Comparison of ENCODE assay signal across 18 cellular contexts in genomic region chr22:28793976-28794584, GRCh38. TPM values are rescaled to one million over a fixed set of nuclear protein-coding genes. Genes with fewer than 3 reads are reported as not detected.
DNase-seq lines count a peak whose midpoint lies in the region; ATAC-seq and TF ChIP-seq lines count a peak whose summit lies in the region.
"Had no signal": no experiment of that assay in that cellular context is flagged by ENCODE, and none has a peak within 500 bp of the region (broad histone marks: within the 10 kb centered on the region; RNA-seq: fewer than 3 reads in every experiment).

No MANE protein-coding gene starts in this region.

- peak overlapping the region; percentile 71 for H3K27ac Mint-ChIP-seq in MCF 10A (ENCODE audit: low read depth, unreplicated experiment)
- H3K27ac Mint-ChIP-seq in endothelial cell (ENCODE audit: unreplicated experiment) = no peak overlapping the region

- dilution Hi-C loops in mammary epithelial cell (cut with HindIII; ENCODE audit: low sequenced_read_pairs) = no loop called here

- BruUV-seq in MCF 10A (replicated peaks; lab: Mats Ljungman, UMichigan) (no TSS peak), mammary epithelial cell (replicated peaks; lab: Mats Ljungman, UMichigan) (no TSS peak)

- no peaks in the 10 kb centered on the region for H3K27me3 Mint-ChIP-seq in MCF 10A (ENCODE audit: insufficient read depth, unreplicated experiment)
- H3K27me3 Mint-ChIP-seq in endothelial cell (ENCODE audit: unreplicated experiment) = no peaks in the 10 kb centered on the region

- no peak for TF ChIP-seq EP300 in stomach (IDR thresholded peaks at IDR 0.05)

- TF ChIP-seq POLR2A in stomach (IDR thresholded peaks at IDR 0.05) = no peak

- intact Hi-C loops in MCF 10A (cut with micrococcal nuclease) = no loop called here
- intact Hi-C loops in mammary epithelial cell (cut with micrococcal nuclease) = loop anchor here (5.0 kb wide), 1 partner anchor 52 kb away; the partner anchor contains the start of genes CHEK2 and HSCB
- intact Hi-C loops in stomach (cut with DNase I; ENCODE audit: low total_unique reads) = no loop called here

- no peak for TF ChIP-seq CTCF in MCF 10A (IDR thresholded peaks at IDR 0.05; ENCODE audit: unreplicated experiment)
- TF ChIP-seq CTCF in mammary epithelial cell (conservative IDR thresholded peaks at IDR 0.05 in 1 of 2, IDR thresholded peaks at IDR 0.05 in 1 of 2; ENCODE audit: extremely low read depth in 1 of 2, insufficient read depth in 1 of 2, low read depth in 1 of 2, low read length in 2 of 2) = no peak
- no peak for TF ChIP-seq CTCF in OCI-LY3 (IDR thresholded peaks at IDR 0.05; ENCODE audit: low read depth, low read length)
- TF ChIP-seq CTCF in endothelial cell (IDR thresholded peaks at IDR 0.05; ENCODE audit: unreplicated experiment) = no peak
- no peak for TF ChIP-seq CTCF in stomach (IDR thresholded peaks at IDR 0.05)

- H3K9ac ChIP-seq in mammary epithelial cell (ENCODE audit: insufficient read depth, low read length) (no peak overlapping the region), OCI-LY3 (ENCODE audit: low read length) (no peak overlapping the region)

- peaks cover 80% of the 10 kb centered on the region for H3K36me3 Mint-ChIP-seq in MCF 10A (ENCODE audit: insufficient read depth, unreplicated experiment)
- H3K36me3 Mint-ChIP-seq in endothelial cell (ENCODE audit: low read depth, unreplicated experiment) = peaks cover 22% of the 10 kb centered on the region

- H3K4me1 ChIP-seq in mammary epithelial cell (ENCODE audit: insufficient read depth, low read length) (peaks cover 6% of the 10 kb centered on the region), OCI-LY3 (ENCODE audit: low read length) (peaks cover 76% of the 10 kb centered on the region), stomach (peaks cover 43 to 86% (median 67%) of the 10 kb centered on the region in 4 donors)

- H3K4me1 Mint-ChIP-seq in MCF 10A (ENCODE audit: insufficient read depth, unreplicated experiment) (peaks cover 4% of the 10 kb centered on the region), endothelial cell (ENCODE audit: unreplicated experiment) (peaks cover 15% of the 10 kb centered on the region)

- no peak overlapping the region for H3K27ac ChIP-seq in mammary epithelial cell (ENCODE audit: insufficient read depth, low read depth, low read length)
- 0 out of 2 replicates have a peak overlapping the region, but pooled peaks have one; percentile 2 for H3K27ac ChIP-seq in OCI-LY3 (ENCODE audit: low read length)
- peak overlapping the region in 4 of 5 donors; percentile 100 for H3K27ac ChIP-seq in stomach
- H3K27ac ChIP-seq: epithelial cell of prostate, testis had no signal

- ATAC-seq in GM19463 (IDR thresholded peaks at IDR 0.05; ENCODE audit: unreplicated experiment) (no peak), HG03439 (IDR thresholded peaks at IDR 0.05; ENCODE audit: unreplicated experiment) (no peak)
- ATAC-seq: sciatic nerve had no signal

- no peaks in the 10 kb centered on the region for H3K9me3 Mint-ChIP-seq in MCF 10A (ENCODE audit: unreplicated experiment)
- H3K9me3 Mint-ChIP-seq in endothelial cell (ENCODE audit: unreplicated experiment) = no peaks in the 10 kb centered on the region

- H3K4me3 Mint-ChIP-seq in MCF 10A (ENCODE audit: unreplicated experiment) = no peak overlapping the region
- H3K4me3 Mint-ChIP-seq in endothelial cell (ENCODE audit: unreplicated experiment) = peak overlapping the region; percentile 1

- H3K27me3 ChIP-seq in mammary epithelial cell (ENCODE audit: insufficient read depth, low read length) = no peaks in the 10 kb centered on the region
- H3K27me3 ChIP-seq in OCI-LY3 (ENCODE audit: low read depth, low read length) = no peaks in the 10 kb centered on the region
- H3K27me3 ChIP-seq in stomach = no peaks in the 10 kb centered on the region
- H3K27me3 ChIP-seq: testis had no signal

- H2AFZ ChIP-seq in mammary epithelial cell (ENCODE audit: low read depth, low read length) (no peak overlapping the region), OCI-LY3 (ENCODE audit: low read depth, low read length) (no peak overlapping the region)

- CTCF ChIA-PET in MCF 10A (lab: Yijun Ruan, JAX) = interaction anchor here (0.6 to 0.7 kb wide), 2 partner anchors 12 to 452 kb away, joined by 3 read pairs; no protein-coding TSS in a partner anchor
- CTCF ChIA-PET in mammary epithelial cell (lab: Charles Lee; ENCODE audit: low non-redundant PET) = no interaction called here

- POLR2A ChIA-PET in MCF 10A (lab: Yijun Ruan, JAX) = interaction anchor here (1.2 to 8.1 kb wide), 2 partner anchors 8 to 22 kb away, joined by 4 to 61 read pairs; partner anchors contain the start of gene CCDC117

- H3K4me3 ChIP-seq in mammary epithelial cell (replicated peaks in 1 of 3; ENCODE audit: insufficient read depth in 1 of 3, low read depth in 2 of 3, low read length in 3 of 3) (no peak overlapping the region), OCI-LY3 (ENCODE audit: low read length) (no peak overlapping the region), stomach (peak overlapping the region in 1 of 4 donors; percentile 77)
- H3K4me3 ChIP-seq: testis had no signal

- H4K20me1 ChIP-seq in mammary epithelial cell (ENCODE audit: insufficient read depth, low read length) = peaks cover 3% of the 10 kb centered on the region
- H4K20me1 ChIP-seq in OCI-LY3 (ENCODE audit: insufficient read depth, low read length) = peaks cover 53% of the 10 kb centered on the region

- H3K9me3 ChIP-seq in mammary epithelial cell (replicated peaks; ENCODE audit: insufficient read depth, low read length) (no peaks in the 10 kb centered on the region), OCI-LY3 (ENCODE audit: insufficient read depth, low read length) (no peaks in the 10 kb centered on the region), stomach (no peaks in the 10 kb centered on the region)
- H3K9me3 ChIP-seq: testis had no signal

- in situ Hi-C loops in mammary epithelial cell (cut with MboI; ENCODE audit: low sequenced_read_pairs in 2 of 2) = no loop called here

- H3K4me2 ChIP-seq in mammary epithelial cell (ENCODE audit: insufficient read depth, low read depth, low read length) (no peak overlapping the region), OCI-LY3 (ENCODE audit: low read length) (no peak overlapping the region)

- DNase-seq in MCF 10A (ENCODE audit: unreplicated experiment) (no peak), mammary epithelial cell (no peak), endothelial cell (ENCODE audit: low spot score) (no peak), stomach (no peak), NCI-H82 treated with DMSO at 0.1 percent for 48 hours (lab: John Stamatoyannopoulos, UW; ENCODE audit: unreplicated experiment) (no peak)
- DNase-seq: AML-193, GOT3, mesendoderm, MV-4-11, NCI-H2029 treated with DMSO at 0.1 percent for 48 hours, nucleus accumbens, SW 1271, testis had no signal

- H3K79me2 ChIP-seq in mammary epithelial cell (ENCODE audit: insufficient read depth, low read length) (peaks cover 52% of the 10 kb centered on the region), OCI-LY3 (ENCODE audit: low read length) (peaks cover 51% of the 10 kb centered on the region)

- H3K36me3 ChIP-seq in mammary epithelial cell (ENCODE audit: insufficient read depth, low read length) = peaks cover 41% of the 10 kb centered on the region
- H3K36me3 ChIP-seq in OCI-LY3 (replicated peaks; ENCODE audit: low read depth, low read length) = peaks cover 61% of the 10 kb centered on the region
- peaks cover 54 to 72% (median 70%) of the 10 kb centered on the region in 4 donors for H3K36me3 ChIP-seq in stomach

- WGBS in mammary epithelial cell (ENCODE audit: low coverage, missing lambda C conversion rate) = 99% methylated on average over 4 of the region's 4 CpGs
- 33 to 53% (median 51%) methylated on average over 4 of the region's 4 CpGs for WGBS in stomach, 5 donors

RNA-seq across cellular contexts. Expression of gene XBP1, which starts 6.3 kb away (rescaled TPM):
- total RNA-seq in MCF 10A (2022) (274 and 429 TPM in 2 replicates), mammary epithelial cell (100 to 1,000 TPM; 166 to 224 TPM), endothelial cell (ENCODE audit: unreplicated experiment) (71.3 TPM), stomach (100 to 1,000 TPM; 134 to 612 (median 387) TPM)
- polyA plus RNA-seq in mammary epithelial cell (97.9 TPM), stomach (100 to 1,000 TPM; 193 to 230 (median 214) TPM)
- polyA minus RNA-seq in mammary epithelial cell = 133 TPM

RNA-seq across cellular contexts. Expression of gene CCDC117, which starts 21.6 kb away (rescaled TPM):
- total RNA-seq in MCF 10A (2022) = 12.1 and 14.6 TPM in 2 replicates
- total RNA-seq in mammary epithelial cell = 10 to 100 TPM; 10.6 to 16.0 TPM
- polyA plus RNA-seq in mammary epithelial cell = 3.8 TPM
- polyA minus RNA-seq in mammary epithelial cell = 9.2 TPM
- total RNA-seq in endothelial cell (ENCODE audit: unreplicated experiment) = 21.9 TPM
- total RNA-seq in stomach = 10 to 100 TPM; 11.7 to 28.6 (median 16.2) TPM
- 10 to 100 TPM in 2 of 3 donors, 1 to 10 TPM in 1; 7.1 to 15.1 (median 10.1) TPM for polyA plus RNA-seq in stomach

RNA-seq across cellular contexts. Expression of gene HSCB, which starts 52.2 kb away (rescaled TPM):
- total RNA-seq in MCF 10A (2022) (19.3 and 24.7 TPM in 2 replicates), mammary epithelial cell (10 to 100 TPM; 11.5 to 14.8 TPM), endothelial cell (ENCODE audit: unreplicated experiment) (16.6 TPM), stomach (10 to 100 TPM in 2 of 5 donors, 1 to 10 TPM in 2, not detected in 1; 4.0 to 30.1 (median 10.2) TPM)
- polyA plus RNA-seq in mammary epithelial cell (10.4 TPM), stomach (10 to 100 TPM; 26.0 to 39.7 (median 31.4) TPM)
- not detected for polyA minus RNA-seq in mammary epithelial cell

RNA-seq across cellular contexts. Expression of gene CHEK2, which starts 52.5 kb away (rescaled TPM):
- 17.6 and 18.8 TPM in 2 replicates for total RNA-seq in MCF 10A (2022)
- total RNA-seq in mammary epithelial cell = 10 to 100 TPM; 14.2 to 19.2 TPM
- polyA plus RNA-seq in mammary epithelial cell = 23.4 TPM
- polyA minus RNA-seq in mammary epithelial cell = 18.3 TPM
- total RNA-seq in endothelial cell (ENCODE audit: unreplicated experiment) = 11.2 TPM
- 10 to 100 TPM in 1 of 5 donors, 1 to 10 TPM in 3, not detected in 1; 1.0 to 21.5 (median 4.9) TPM for total RNA-seq in stomach
- polyA plus RNA-seq in stomach = 10 to 100 TPM in 2 of 3 donors, 1 to 10 TPM in 1; 8.5 to 16.9 (median 11.3) TPM
